Comparison of ENCODE assay signal across 24 cellular contexts in the genomic region with DNA sequence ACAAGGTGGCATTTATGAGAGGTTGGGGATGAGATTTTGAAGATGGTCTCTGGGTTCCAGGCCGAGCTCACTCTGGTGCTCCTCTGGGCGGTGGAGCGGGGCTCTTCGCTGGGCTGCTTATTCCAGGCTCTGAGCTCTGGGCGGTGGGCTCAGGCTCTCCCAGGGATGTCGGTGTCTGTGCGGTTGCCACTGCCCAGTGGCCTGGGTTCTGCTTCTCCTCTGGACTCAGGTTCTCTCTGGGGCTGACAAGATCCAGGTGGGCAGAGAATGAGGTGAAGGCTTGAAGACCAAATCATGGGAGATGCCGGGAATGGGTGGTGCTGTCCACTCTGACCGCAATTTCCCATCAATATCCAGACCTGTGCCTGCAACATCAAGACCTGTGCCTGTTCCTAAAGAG. TPM values are rescaled to one million over a fixed set of nuclear protein-coding genes. Genes with fewer than 3 reads are reported as not detected.
A peak's percentile ranks its signal among the peaks of the same experiment; 100 is the strongest.
DNase-seq lines count a peak whose midpoint lies in the region; ATAC-seq, FAIRE-seq and TF ChIP-seq lines count a peak whose summit lies in the region.
"Had no signal": no experiment of that assay in that cellular context is flagged by ENCODE, and none has a peak within 500 bp of the region (broad histone marks: within the 10 kb centered on the region; RNA-seq: fewer than 3 reads in every experiment).

No MANE protein-coding gene starts in this region.

- TF ChIP-seq CTCF in HepG2 (CRISPR knock-in tag; IDR thresholded peaks at IDR 0.05) (no peak), right lobe of liver (IDR thresholded peaks at IDR 0.05) (no peak), neural progenitor cell (IDR thresholded peaks at IDR 0.05) (no peak), osteocyte (IDR thresholded peaks at IDR 0.05) (no peak)

- H3K9me3 ChIP-seq in HepG2 (ENCODE audit: low read length), result no peaks in the 10 kb centered on the region
- no peaks in the 10 kb centered on the region for H3K9me3 ChIP-seq in right lobe of liver
- H3K9me3 ChIP-seq in neural progenitor cell (ENCODE audit: low read depth), result no peaks in the 10 kb centered on the region
- H3K9me3 ChIP-seq: BLaER1, Caco-2 had no signal

- CTCF ChIA-PET in activated CD8-positive, alpha-beta memory T cell treated with anti-CD3 and anti-CD28 coated beads, Interleukin-2, amount 10 ng/mL, durations not matched to agents 7 days and 5 days (lab: Charles Lee), result interaction anchor here (0.6 to 5.1 kb wide), 11 partner anchors 17 to 293 kb away, joined by 3 to 65 read pairs (median 4); no protein-coding TSS in a partner anchor
- CTCF ChIA-PET in HepG2 (lab: Yijun Ruan, JAX; ENCODE audit: low intra/inter-chr PET ratio, low total read pairs), result interaction anchor here (0.8 to 3.1 kb wide), 3 partner anchors 237 to 288 kb away, joined by 3 to 41 read pairs (median 17); no protein-coding TSS in a partner anchor

- no peak overlapping the region for H3K27ac ChIP-seq in HepG2 (ENCODE audit: extremely low read length, insufficient read depth, low read length)
- no peak overlapping the region for H3K27ac ChIP-seq in right lobe of liver
- H3K27ac ChIP-seq in neural progenitor cell, result no peak overlapping the region
- H3K27ac ChIP-seq: 22Rv1, BLaER1, C4-2B, GM23248 had no signal

- H3K27me3 ChIP-seq in HepG2 (ENCODE audit: control insufficient read depth in 1 of 2, insufficient read depth in 2 of 2, low read length in 2 of 2), result peaks cover 5 to 12% of the 10 kb centered on the region in 2 experiments; a peak in 3 of 5 replicates
- no peaks in the 10 kb centered on the region for H3K27me3 ChIP-seq in right lobe of liver
- H3K27me3 ChIP-seq in neural progenitor cell, result peaks cover 29% of the 10 kb centered on the region
- H3K27me3 ChIP-seq: BLaER1 had no signal

- peak; percentile 36 for DNase-seq in activated CD8-positive, alpha-beta memory T cell treated with anti-CD3 and anti-CD28 coated beads, Interleukin-2, amount 50 U/mL, for 48 hours
- DNase-seq in activated CD8-positive, alpha-beta memory T cell treated with anti-CD3 and anti-CD28 coated beads, Interleukin-2, amount 10 ng/mL, durations not matched to agents 7 days and 5 days, result no peak
- DNase-seq in HepG2 (ENCODE audit: low spot score), result no peak
- DNase-seq in right lobe of liver, result no peak
- no peak for DNase-seq in neural progenitor cell (ENCODE audit: low spot score)
- DNase-seq in stimulated activated CD4-positive, alpha-beta T cell treated with anti-CD3 and anti-CD28 coated beads, Interleukin-4, amount 100 ng/mL, for 1 hour, result no peak
- DNase-seq in osteocyte (ENCODE audit: extremely low spot score, unreplicated experiment), result no peak
- DNase-seq in DMS79 (lab: John Stamatoyannopoulos, UW), result no peak
- DNase-seq: Caco-2; CD4-positive, CD25-positive, alpha-beta regulatory T cell; DMS153; EL; GDM1; GM23248; H7; HCEC 1CT had no signal

- in situ Hi-C loops in HepG2 (cut with HindIII; ENCODE audit: extremely low pct_ligation_motif_present, low pct_unique_long_range_greater_than_20kb), result loop anchor here (5.0 to 10.0 kb wide), 2 partner anchors 254 to 291 kb away; no protein-coding TSS in a partner anchor

- no peak for ATAC-seq in activated CD8-positive, alpha-beta memory T cell treated with anti-CD3 and anti-CD28 coated beads, Interleukin-2, amount 10 ng/mL, durations not matched to agents 7 days and 5 days
- ATAC-seq in HepG2 (peak; percentile 30; the same call in 2 of the 3 replicates), right lobe of liver (no peak)
- ATAC-seq: CD8-positive, alpha-beta T cell had no signal

- no peaks in the 10 kb centered on the region for H3F3A ChIP-seq in neural progenitor cell (ENCODE audit: low read depth)

- H3K79me2 ChIP-seq in HepG2 (ENCODE audit: insufficient read depth, low read length) (no peaks in the 10 kb centered on the region), neural progenitor cell (ENCODE audit: low read depth) (no peaks in the 10 kb centered on the region)

- H3K27me3 Mint-ChIP-seq in activated CD8-positive, alpha-beta memory T cell treated with anti-CD3 and anti-CD28 coated beads, Interleukin-2, amount 10 ng/mL, durations not matched to agents 7 days and 5 days, result no peaks in the 10 kb centered on the region
- H3K27me3 Mint-ChIP-seq in neural progenitor cell (ENCODE audit: insufficient read depth, low read depth) (peaks cover 17% of the 10 kb centered on the region), osteocyte (ENCODE audit: unreplicated experiment) (peaks cover 16% of the 10 kb centered on the region)

- TF ChIP-seq EP300 in HepG2 (IDR thresholded peaks at IDR 0.05; ENCODE audit: low read depth in 2 of 2, low read length in 2 of 2) (no peak), HepG2 (CRISPR knock-in tag; IDR thresholded peaks at IDR 0.05; ENCODE audit: borderline replicate concordance) (no peak)

- H3K4me2 ChIP-seq in HepG2 (ENCODE audit: low read depth, low read length) (no peak overlapping the region), neural progenitor cell (no peak overlapping the region)
- H3K4me2 ChIP-seq: BLaER1 had no signal

- H3K27ac Mint-ChIP-seq in activated CD8-positive, alpha-beta memory T cell treated with anti-CD3 and anti-CD28 coated beads, Interleukin-2, amount 10 ng/mL, durations not matched to agents 7 days and 5 days, result no peak overlapping the region
- no peak overlapping the region for H3K27ac Mint-ChIP-seq in neural progenitor cell
- H3K27ac Mint-ChIP-seq in osteocyte (ENCODE audit: unreplicated experiment), result no peak overlapping the region
- H3K27ac Mint-ChIP-seq: B cell; CD4-positive, CD25-positive, alpha-beta regulatory T cell; CD8-positive, alpha-beta T cell had no signal

- no peaks in the 10 kb centered on the region for H3K9me3 Mint-ChIP-seq in activated CD8-positive, alpha-beta memory T cell treated with anti-CD3 and anti-CD28 coated beads, Interleukin-2, amount 10 ng/mL, durations not matched to agents 7 days and 5 days (ENCODE audit: low read depth)
- H3K9me3 Mint-ChIP-seq in neural progenitor cell (no peaks in the 10 kb centered on the region), osteocyte (ENCODE audit: unreplicated experiment) (no peaks in the 10 kb centered on the region)
- H3K9me3 Mint-ChIP-seq: CD4-positive, CD25-positive, alpha-beta regulatory T cell; CD8-positive, alpha-beta T cell had no signal

- H3K4me3 Mint-ChIP-seq in activated CD8-positive, alpha-beta memory T cell treated with anti-CD3 and anti-CD28 coated beads, Interleukin-2, amount 10 ng/mL, durations not matched to agents 7 days and 5 days, result no peak overlapping the region
- peak overlapping the region; percentile 10 for H3K4me3 Mint-ChIP-seq in neural progenitor cell
- H3K4me3 Mint-ChIP-seq in osteocyte (ENCODE audit: unreplicated experiment), result no peak overlapping the region
- H3K4me3 Mint-ChIP-seq: B cell; CD8-positive, alpha-beta T cell had no signal

- WGBS in HepG2 (ENCODE audit: low lambda C conversion rate), result 35% methylated on average over 6 of the region's 9 CpGs
- 0% methylated on average over 1 of the region's 9 CpGs for WGBS in right lobe of liver (ENCODE audit: insufficient coverage, low coverage, low lambda C conversion rate, missing lambda C conversion rate)

- no TSS peak for BruUV-seq in HepG2 (replicated peaks; lab: Mats Ljungman, UMichigan)

- H2AFZ ChIP-seq in HepG2 (ENCODE audit: low read length) (no peak overlapping the region), neural progenitor cell (replicated peaks) (no peak overlapping the region)
- H2AFZ ChIP-seq: GM23248 had no signal

- H3K4me1 Mint-ChIP-seq in activated CD8-positive, alpha-beta memory T cell treated with anti-CD3 and anti-CD28 coated beads, Interleukin-2, amount 10 ng/mL, durations not matched to agents 7 days and 5 days, result peaks cover 2% of the 10 kb centered on the region
- H3K4me1 Mint-ChIP-seq in neural progenitor cell (no peaks in the 10 kb centered on the region), osteocyte (ENCODE audit: unreplicated experiment) (peaks cover 3% of the 10 kb centered on the region)
- H3K4me1 Mint-ChIP-seq: B cell had no signal

- H3K36me3 ChIP-seq in HepG2 (replicated peaks in 1 of 2; ENCODE audit: control insufficient read depth in 1 of 2, insufficient read depth in 2 of 2, low read length in 2 of 2), result no peaks in the 10 kb centered on the region
- H3K36me3 ChIP-seq in right lobe of liver, result no peaks in the 10 kb centered on the region
- no peaks in the 10 kb centered on the region for H3K36me3 ChIP-seq in neural progenitor cell
- H3K36me3 ChIP-seq: BLaER1 had no signal

- no peaks in the 10 kb centered on the region for H4K20me1 ChIP-seq in HepG2 (ENCODE audit: insufficient read depth, low read length)
- no peaks in the 10 kb centered on the region for H4K20me1 ChIP-seq in neural progenitor cell (ENCODE audit: low read depth)
- H4K20me1 ChIP-seq: BLaER1 had no signal

- H3K9ac ChIP-seq in HepG2 (ENCODE audit: insufficient read depth, low read depth, low read length), result no peak overlapping the region
- no peak overlapping the region for H3K9ac ChIP-seq in neural progenitor cell
- H3K9ac ChIP-seq: BLaER1, GM23248 had no signal

- TF ChIP-seq POLR2A in HepG2 (IDR thresholded peaks at IDR 0.05; ENCODE audit: insufficient read depth in 1 of 2, low read depth in 2 of 2, low read length in 2 of 2) (no peak), right lobe of liver (IDR thresholded peaks at IDR 0.05) (no peak)

- H3K4me3 ChIP-seq in HepG2 (replicated peaks in 1 of 3; ENCODE audit: insufficient read depth in 1 of 3, low read depth in 2 of 3, low read length in 3 of 3) (no peak overlapping the region), right lobe of liver (no peak overlapping the region), neural progenitor cell (no peak overlapping the region)
- H3K4me3 ChIP-seq: BLaER1, GM12878, GM23248 had no signal

- peaks cover 16% of the 10 kb centered on the region for H3K4me1 ChIP-seq in HepG2 (ENCODE audit: insufficient read depth, low read length)
- no peaks in the 10 kb centered on the region for H3K4me1 ChIP-seq in right lobe of liver
- H3K4me1 ChIP-seq in neural progenitor cell, result no peaks in the 10 kb centered on the region
- H3K4me1 ChIP-seq: Caco-2 had no signal

- no peak for FAIRE-seq in HepG2 (lab: Jason Lieb, UNC)
- FAIRE-seq: A204.1, GM12878, H1 had no signal

- no peaks in the 10 kb centered on the region for H3K36me3 Mint-ChIP-seq in activated CD8-positive, alpha-beta memory T cell treated with anti-CD3 and anti-CD28 coated beads, Interleukin-2, amount 10 ng/mL, durations not matched to agents 7 days and 5 days
- H3K36me3 Mint-ChIP-seq in neural progenitor cell, result no peaks in the 10 kb centered on the region
- no peaks in the 10 kb centered on the region for H3K36me3 Mint-ChIP-seq in osteocyte (ENCODE audit: unreplicated experiment)
- H3K36me3 Mint-ChIP-seq: CD4-positive, CD25-positive, alpha-beta regulatory T cell; CD8-positive, alpha-beta T cell had no signal

- intact Hi-C loops in HepG2 (cut with micrococcal nuclease; ENCODE audit: unreplicated experiment), result loop anchor here (5.0 kb wide), 1 partner anchor 114 kb away; no protein-coding TSS in a partner anchor
- intact Hi-C loops in right lobe of liver (cut with DNase I), result loop anchor here (5.0 to 10.0 kb wide), 2 partner anchors 114 to 281 kb away; no protein-coding TSS in a partner anchor

- no peak for TF ChIP-seq RAD21 in HepG2 (CRISPR knock-in tag; IDR thresholded peaks at IDR 0.05)

- POLR2A ChIA-PET in HepG2 (lab: Yijun Ruan, JAX), result interaction anchor here (0.6 kb wide), 1 partner anchor 10 kb away, joined by 4 read pairs; no protein-coding TSS in a partner anchor

RNA-seq across cellular contexts. Expression of gene RBAK, which starts 40.6 kb away (rescaled TPM):
- 10 to 100 TPM; 11.0 to 11.9 TPM for total RNA-seq in activated CD8-positive, alpha-beta memory T cell treated with anti-CD3 and anti-CD28 coated beads, Interleukin-2, amount 10 ng/mL, durations not matched to agents 7 days and 5 days
- total RNA-seq in HepG2 (2016; rRNA removed; fragmentation: Illumina TruSeq; extraction: Trizol) (11.8 and 14.9 TPM in 2 replicates), right lobe of liver (1 to 10 TPM; 4.0 to 6.9 (median 5.1) TPM), neural progenitor cell (ENCODE audit: low replicate concordance) (14.8 and 24.5 TPM in 2 replicates), osteocyte (13.0 and 13.6 TPM in 2 replicates)
- total RNA-seq in HepG2 (2016; cell fraction: cytosol; rRNA removed; fragmentation: Illumina TruSeq; extraction: Trizol; ENCODE audit: low read depth), result 0.79 and 0.81 TPM in 2 replicates
- 11.7 and 14.1 TPM in 2 replicates for total RNA-seq in HepG2 (2016; cell fraction: insoluble cytoplasmic fraction; rRNA removed; fragmentation: Illumina TruSeq; extraction: Trizol)
- 4.4 and 5.2 TPM in 2 replicates for total RNA-seq in HepG2 (2016; cell fraction: membrane; rRNA removed; fragmentation: Illumina TruSeq; extraction: Trizol)
- total RNA-seq in HepG2 (2016; cell fraction: nucleus; rRNA removed; fragmentation: Illumina TruSeq; extraction: Trizol), result 18.8 and 20.9 TPM in 2 replicates
- 4.2 and 4.4 TPM in 2 replicates for polyA plus RNA-seq in HepG2 (2011; rRNA removed)
- 1.2 and 1.9 TPM in 2 replicates for polyA plus RNA-seq in HepG2 (2011; cell fraction: cytosol; rRNA removed)
- polyA plus RNA-seq in HepG2 (2011; cell fraction: nucleus; rRNA removed), result 5.2 and 6.8 TPM in 2 replicates
- 6.3 and 7.2 TPM in 2 replicates for polyA plus RNA-seq in HepG2 (2012)
- 0.31 and 0.35 TPM in 2 replicates for polyA plus RNA-seq in HepG2 (2016; cell fraction: cytosol; fragmentation: Illumina TruSeq; extraction: Trizol; ENCODE audit: low read depth)
- polyA plus RNA-seq in HepG2 (2016; cell fraction: insoluble cytoplasmic fraction; fragmentation: Illumina TruSeq; extraction: Trizol; ENCODE audit: low read depth), result 8.7 and 9.4 TPM in 2 replicates
- 1.3 and 1.4 TPM in 2 replicates for polyA plus RNA-seq in HepG2 (2016; cell fraction: membrane; fragmentation: Illumina TruSeq; extraction: Trizol; ENCODE audit: low read depth)
- polyA plus RNA-seq in HepG2 (2016; cell fraction: nucleus; fragmentation: Illumina TruSeq; extraction: Trizol; ENCODE audit: insufficient read depth, low read depth), result 26.4 and 26.9 TPM in 2 replicates
- 1.5 and 4.0 TPM in 2 replicates for polyA minus RNA-seq in HepG2 (2011; rRNA and poly(A)+ RNA removed; ENCODE audit: low replicate concordance)
- polyA minus RNA-seq in HepG2 (2011; cell fraction: cytosol; rRNA and poly(A)+ RNA removed), result 5.8 and 7.4 TPM in 2 replicates
- polyA minus RNA-seq in HepG2 (2011; cell fraction: nucleus; rRNA and poly(A)+ RNA removed), result 26.0 and 26.4 TPM in 2 replicates
